ENCODE assay signal across 9 cellular contexts in genomic region chr3:62134061-62134496, GRCh38.
DNase-seq lines count a peak whose midpoint lies in the region; ATAC-seq and TF ChIP-seq lines count a peak whose summit lies in the region.
"Had no signal": no experiment of that assay in that cellular context is flagged by ENCODE, and none has a peak within 500 bp of the region (broad histone marks: within the 10 kb centered on the region; RNA-seq: fewer than 3 reads in every experiment).

No MANE protein-coding gene starts in this region.

- no peak overlapping the region for H3K4ac ChIP-seq in mesendoderm (ENCODE audit: low read depth, low read length)

- H3K36me3 Mint-ChIP-seq in stimulated activated memory B cell treated with anti-CD40 and anti-IgM and Interleukin-4, amounts not matched to agents 10 μg/mL and 1 μg/mL and 100 μg/mL, for 72 hours: no peaks in the 10 kb centered on the region

- no peak overlapping the region for H3K4me2 ChIP-seq in mesendoderm (ENCODE audit: low read length)

- H3K4me1 Mint-ChIP-seq in stimulated activated memory B cell treated with anti-CD40 and anti-IgM and Interleukin-4, amounts not matched to agents 10 μg/mL and 1 μg/mL and 100 μg/mL, for 72 hours: no peaks in the 10 kb centered on the region

- H3K27ac Mint-ChIP-seq in stimulated activated memory B cell treated with anti-CD40 and anti-IgM and Interleukin-4, amounts not matched to agents 10 μg/mL and 1 μg/mL and 100 μg/mL, for 72 hours: no peak overlapping the region
- H3K27ac Mint-ChIP-seq: activated T-helper 1 cell treated with anti-CD3 and anti-CD28 coated beads, Interleukin-12 subunit alpha, Interleukin-12 subunit beta, Interleukin-2, Interleukin-4 antibody, amounts not matched to agents 30 ng/mL and 10 ng/mL and 1 ng/mL, durations not matched to agents 14 hours and 24 hours and 36 hours had no signal

- no peak overlapping the region for H3K23ac ChIP-seq in mesendoderm (ENCODE audit: low read length)

- ATAC-seq in stimulated activated memory B cell treated with anti-CD40 and anti-IgM and Interleukin-4, amounts not matched to agents 10 μg/mL and 1 μg/mL and 100 μg/mL, for 72 hours: no peak

- H3K4me1 ChIP-seq in HAP-1 (peaks cover 9% of the 10 kb centered on the region; the same call in 1 of the 2 replicates), mesendoderm (ENCODE audit: control insufficient read depth, low read depth, low read length) (peaks cover 8% of the 10 kb centered on the region)

- H3K36me3 ChIP-seq in HAP-1 (replicated peaks) (no peaks in the 10 kb centered on the region), mesendoderm (ENCODE audit: control insufficient read depth, insufficient read depth, low read length) (no peaks in the 10 kb centered on the region)

- peaks cover 1% of the 10 kb centered on the region for H3K79me1 ChIP-seq in mesendoderm (ENCODE audit: low read length)

- no peak overlapping the region for H3K56ac ChIP-seq in mesendoderm (ENCODE audit: low read length)

- no peak overlapping the region for H3K18ac ChIP-seq in mesendoderm (ENCODE audit: low read length)

- H3K9ac ChIP-seq in mesendoderm (ENCODE audit: low read length): no peak overlapping the region

- in situ Hi-C loops in HAP-1 (cut with MboI; ENCODE audit: low sequenced_read_pairs): no loop called here

- H3K27me3 Mint-ChIP-seq in stimulated activated memory B cell treated with anti-CD40 and anti-IgM and Interleukin-4, amounts not matched to agents 10 μg/mL and 1 μg/mL and 100 μg/mL, for 72 hours: peaks cover 10% of the 10 kb centered on the region

- no peak overlapping the region for H3K4me3 Mint-ChIP-seq in stimulated activated memory B cell treated with anti-CD40 and anti-IgM and Interleukin-4, amounts not matched to agents 10 μg/mL and 1 μg/mL and 100 μg/mL, for 72 hours
- H3K4me3 Mint-ChIP-seq: activated T-helper 1 cell treated with anti-CD3 and anti-CD28 coated beads, Interleukin-12 subunit alpha, Interleukin-12 subunit beta, Interleukin-2, Interleukin-4 antibody, amounts not matched to agents 30 ng/mL and 10 ng/mL and 1 ng/mL, durations not matched to agents 14 hours and 24 hours and 36 hours had no signal

- no peak overlapping the region for H4K5ac ChIP-seq in mesendoderm (ENCODE audit: low read length)

- TF ChIP-seq CTCF in fibroblast of pulmonary artery (IDR thresholded peaks at IDR 0.05; ENCODE audit: low read length, missing control alignments): no peak

- H2BK5ac ChIP-seq in mesendoderm (ENCODE audit: low read length): no peak overlapping the region

- H3K9me3 ChIP-seq in HAP-1: no peaks in the 10 kb centered on the region

- H2BK15ac ChIP-seq in mesendoderm (replicated peaks; ENCODE audit: low read depth): no peak overlapping the region

- H2BK120ac ChIP-seq in mesendoderm (ENCODE audit: low read depth, low read length): no peak overlapping the region

- peaks cover 4% of the 10 kb centered on the region for H3K9me3 Mint-ChIP-seq in stimulated activated memory B cell treated with anti-CD40 and anti-IgM and Interleukin-4, amounts not matched to agents 10 μg/mL and 1 μg/mL and 100 μg/mL, for 72 hours
- H3K9me3 Mint-ChIP-seq: activated T-helper 1 cell treated with anti-CD3 and anti-CD28 coated beads, Interleukin-12 subunit alpha, Interleukin-12 subunit beta, Interleukin-2, Interleukin-4 antibody, amounts not matched to agents 30 ng/mL and 10 ng/mL and 1 ng/mL, durations not matched to agents 14 hours and 24 hours and 36 hours had no signal

- WGBS in mesendoderm (ENCODE audit: extremely low coverage, insufficient coverage, low lambda C conversion rate): no CpG with 5 or more reads among the region's 6 CpGs

- no peaks in the 10 kb centered on the region for H3K79me2 ChIP-seq in mesendoderm (ENCODE audit: control insufficient read depth, insufficient read depth, low read length)

- no peak overlapping the region for H3K4me3 ChIP-seq in HAP-1
- H3K4me3 ChIP-seq in fibroblast of pulmonary artery (replicated peaks; ENCODE audit: low read depth, low read length): no peak overlapping the region
- H3K4me3 ChIP-seq in skeletal muscle cell (ENCODE audit: low read depth, low read length): no peak overlapping the region
- H3K4me3 ChIP-seq in mesendoderm (ENCODE audit: low read length): no peak overlapping the region

- H3K27me3 ChIP-seq in HAP-1 (ENCODE audit: low read depth): no peaks in the 10 kb centered on the region
- no peaks in the 10 kb centered on the region for H3K27me3 ChIP-seq in mesendoderm (ENCODE audit: insufficient read depth, low read length, poor library complexity)

- H3K27ac ChIP-seq in mesendoderm (ENCODE audit: low read depth, low read length): no peak overlapping the region

- H4K8ac ChIP-seq in mesendoderm (ENCODE audit: low read depth, low read length): no peak overlapping the region

- no peak overlapping the region for H2AK5ac ChIP-seq in mesendoderm (ENCODE audit: low read length)

- DNase-seq in HAP-1 (ENCODE audit: low spot score in 2 of 2) (peak; percentile 64 to 79), RPMI7951 (ENCODE audit: low read depth) (peak; percentile 87), fibroblast of pulmonary artery (ENCODE audit: low read depth) (peak; percentile 59), skeletal muscle cell (ENCODE audit: low read depth) (peak; percentile 13), mesendoderm (no peak), DMS153 (lab: John Stamatoyannopoulos, UW) (no peak)
- DNase-seq: NCI-H1694 treated with DMSO at 0.1 percent for 48 hours had no signal

Comparison
In these comparisons a context has a peak if more than half of its experiments do, and no peak if none do; other contexts are left out.
1. DNase-seq: peak in HAP-1 (2 of 2), RPMI7951 (single experiment), fibroblast of pulmonary artery (single experiment) and skeletal muscle cell (single experiment); none in mesendoderm (single experiment) and DMS153 (single experiment).